16 cellular contexts compared by ENCODE assay signal in the genomic region with DNA sequence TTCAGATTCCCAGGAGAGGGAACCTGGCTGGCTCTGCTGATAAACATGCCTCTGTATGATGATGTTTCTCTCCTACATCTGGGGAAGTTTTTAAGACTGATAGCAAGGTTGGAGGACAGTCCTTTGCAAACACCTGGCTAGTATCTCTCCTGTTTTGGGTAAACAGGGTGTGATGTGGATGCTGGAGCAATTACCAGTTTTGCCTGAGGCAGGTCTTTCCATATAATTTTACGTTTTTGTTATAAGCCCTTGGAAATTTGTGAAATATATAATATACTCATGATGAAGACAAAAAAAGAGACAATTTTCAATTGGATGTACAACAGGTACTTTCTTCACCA.
A peak's percentile ranks its signal among the peaks of the same experiment; 100 is the strongest.
DNase-seq lines count a peak whose midpoint lies in the region; ATAC-seq and TF ChIP-seq lines count a peak whose summit lies in the region.
"Had no signal": no experiment of that assay in that cellular context is flagged by ENCODE, and none has a peak within 500 bp of the region (broad histone marks: within the 10 kb centered on the region; RNA-seq: fewer than 3 reads in every experiment).

No MANE protein-coding gene starts in this region.

- no peaks in the 10 kb centered on the region for H3K4me1 ChIP-seq in body of pancreas
- H3K4me1 ChIP-seq: transverse colon had no signal

- no peak for DNase-seq in stimulated activated CD4-positive, alpha-beta T cell treated with anti-CD3 and anti-CD28 coated beads, Interleukin-4, amount 100 ng/mL, for 24 hours
- DNase-seq in body of pancreas (no peak), midbrain (lab: John Stamatoyannopoulos, UW) (no peak)
- DNase-seq: effector memory CD4-positive, alpha-beta T cell; NCI-H446; nephron progenitor cell; PC-9; retina; transverse colon had no signal

- no peaks in the 10 kb centered on the region for H3K9me3 ChIP-seq in body of pancreas
- H3K9me3 ChIP-seq: transverse colon had no signal

- no peaks in the 10 kb centered on the region for H3K27me3 ChIP-seq in body of pancreas
- H3K27me3 ChIP-seq: cardiac muscle cell, transverse colon had no signal

- no peaks in the 10 kb centered on the region for H3K36me3 ChIP-seq in body of pancreas (replicated peaks in 1 of 2; ENCODE audit: insufficient read depth in 1 of 2, low read depth in 2 of 2)
- H3K36me3 ChIP-seq: cardiac muscle cell, transverse colon had no signal

- no peak overlapping the region for H3K4me3 ChIP-seq in body of pancreas
- H3K4me3 ChIP-seq: cardiac muscle cell, PC-9, transverse colon had no signal

- no peak for TF ChIP-seq CTCF in body of pancreas (IDR thresholded peaks at IDR 0.05)

- intact Hi-C loops in body of pancreas (cut with DNase I), result no loop called here

- ATAC-seq in GM18508 (IDR thresholded peaks at IDR 0.05; ENCODE audit: insufficient read depth, unreplicated experiment), result peak; percentile 18
- ATAC-seq in GM19397 (IDR thresholded peaks at IDR 0.05; ENCODE audit: unreplicated experiment), result peak; percentile 29
- ATAC-seq in HG02798 (IDR thresholded peaks at IDR 0.05; ENCODE audit: poor library complexity, unreplicated experiment), result peak; percentile 32
- ATAC-seq in HG03520 (IDR thresholded peaks at IDR 0.05; ENCODE audit: unreplicated experiment), result peak; percentile 35
- ATAC-seq in body of pancreas, result no peak
- ATAC-seq in HG03460 (IDR thresholded peaks at IDR 0.05; ENCODE audit: unreplicated experiment), result no peak
- ATAC-seq: WTC11 had no signal

- TF ChIP-seq POLR2A in body of pancreas (IDR thresholded peaks at IDR 0.05), result no peak

- H3K27ac ChIP-seq in body of pancreas, result no peak overlapping the region
- H3K27ac ChIP-seq: cardiac muscle cell, PC-9, transverse colon had no signal

- WGBS in body of pancreas, 2 donors, result 61 to 64% methylated on average over 1 of the region's 1 CpG

Comparison
In these comparisons a context has a peak if more than half of its experiments do, and no peak if none do; other contexts are left out.
1. ATAC-seq: peak in GM18508 (single experiment), GM19397 (single experiment), HG02798 (single experiment) and HG03520 (single experiment); none in body of pancreas (single experiment) and HG03460 (single experiment).